Comparison of ENCODE assay signal across 1 cellular context in the genomic region with DNA sequence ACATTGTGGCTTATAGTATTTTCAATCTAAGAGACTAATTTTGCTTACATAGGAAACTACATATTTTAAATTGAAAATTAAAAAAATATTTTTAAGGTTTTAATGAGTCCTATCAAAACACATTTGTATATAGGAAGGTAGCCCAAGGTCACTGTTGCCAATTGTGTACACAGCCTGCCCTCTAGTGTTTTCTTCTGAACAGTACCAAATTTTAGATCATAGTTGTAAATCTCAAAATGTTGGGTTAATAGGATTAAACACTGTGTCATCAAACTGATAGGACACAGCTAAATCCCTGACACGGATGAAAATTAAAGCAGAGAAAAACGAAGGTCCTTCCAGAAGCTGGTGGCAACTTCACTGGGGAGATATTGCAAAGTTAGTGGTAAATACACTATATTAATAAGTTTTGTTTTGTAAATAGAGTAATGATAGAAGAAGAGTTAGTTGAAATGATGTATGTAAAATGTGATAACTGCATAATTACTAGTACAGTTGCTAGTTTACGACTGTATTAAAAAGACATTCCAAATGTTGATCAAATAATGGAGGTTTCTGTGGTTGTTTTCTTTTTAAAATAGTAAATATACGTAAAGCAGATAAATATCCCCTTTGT.
TF ChIP-seq lines count a peak whose summit lies in the region.

No MANE protein-coding gene starts in this region.

TF ChIP-seq in GM23338, 12 proteins besides CTCF, POLR2A, EP300 and RAD21 (continued from another document):
- TF ChIP-seq ZNF462 (CRISPR knock-in tag; IDR thresholded peaks at IDR 0.05) (no peak), ZNF331 (CRISPR knock-in tag; IDR thresholded peaks at IDR 0.05; ENCODE audit: low read depth) (no peak), EZH2 (IDR thresholded peaks at IDR 0.05; ENCODE audit: low read depth, unreplicated experiment) (no peak), NANOG (IDR thresholded peaks at IDR 0.05; ENCODE audit: borderline replicate concordance) (no peak), JUNB (IDR thresholded peaks at IDR 0.05; ENCODE audit: unreplicated experiment) (no peak), ZNF114 (CRISPR knock-in tag; IDR thresholded peaks at IDR 0.05) (no peak), REST (IDR thresholded peaks at IDR 0.05; ENCODE audit: unreplicated experiment) (no peak), EZH2phosphoT487 (IDR thresholded peaks at IDR 0.05; ENCODE audit: unreplicated experiment) (no peak), POLR2AphosphoS5 (IDR thresholded peaks at IDR 0.05; ENCODE audit: low read depth) (no peak), CREB1 (CRISPR knock-in tag; IDR thresholded peaks at IDR 0.05; ENCODE audit: low read depth) (no peak)
